ENCODE assay signal across 9 cellular contexts in the genomic region with DNA sequence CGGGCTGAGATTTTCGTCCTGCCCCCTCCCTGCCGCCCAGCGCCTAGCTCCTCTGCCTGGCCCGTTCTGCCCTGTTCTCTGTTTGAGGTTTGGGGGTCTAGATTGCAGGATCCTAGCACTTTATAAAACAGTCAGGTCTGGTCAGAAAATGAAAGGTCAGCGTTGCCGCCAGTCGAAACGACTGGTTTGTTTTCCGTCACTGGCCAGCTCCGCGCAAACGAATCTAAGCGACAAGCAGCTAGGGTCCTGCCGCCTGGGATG. TPM values are rescaled to one million over a fixed set of nuclear protein-coding genes. Genes with fewer than 3 reads are reported as not detected.
DNase-seq lines count a peak whose midpoint lies in the region; ATAC-seq and TF ChIP-seq lines count a peak whose summit lies in the region.
"Had no signal": no experiment of that assay in that cellular context is flagged by ENCODE, and none has a peak within 500 bp of the region (broad histone marks: within the 10 kb centered on the region; RNA-seq: fewer than 3 reads in every experiment).

No MANE protein-coding gene starts in this region.

- H3K9ac ChIP-seq in smooth muscle cell (ENCODE audit: low read depth), result no peak overlapping the region

- H3K27me3 Mint-ChIP-seq in activated CD8-positive, alpha-beta T cell treated with anti-CD3 and anti-CD28 coated beads, Interleukin-2, amount 10 ng/mL, durations not matched to agents 7 days and 5 days (ENCODE audit: low read depth), result no peaks in the 10 kb centered on the region

- H3K27me3 ChIP-seq in H7 (ENCODE audit: control insufficient read depth, insufficient read depth, low read length), result peaks cover 99% of the 10 kb centered on the region
- H3K27me3 ChIP-seq in smooth muscle cell (ENCODE audit: low read depth), result peaks cover 100% of the 10 kb centered on the region

- peak overlapping the region; percentile 91 for H3K27ac Mint-ChIP-seq in activated CD8-positive, alpha-beta T cell treated with anti-CD3 and anti-CD28 coated beads, Interleukin-2, amount 10 ng/mL, durations not matched to agents 7 days and 5 days

- peaks cover 50% of the 10 kb centered on the region for H3K4me1 ChIP-seq in smooth muscle cell (ENCODE audit: low read depth)

- CTCF ChIA-PET in activated CD8-positive, alpha-beta T cell treated with anti-CD3 and anti-CD28 coated beads, Interleukin-2, amount 10 ng/mL, durations not matched to agents 7 days and 5 days (lab: Charles Lee), result interaction anchor here (0.8 to 6.8 kb wide), 17 partner anchors 9 to 182 kb away, joined by 3 to 122 read pairs (median 4); no protein-coding TSS in a partner anchor

- no peak for TF ChIP-seq CTCF in smooth muscle cell (IDR thresholded peaks at IDR 0.05; ENCODE audit: borderline replicate concordance, insufficient read depth, poor library complexity, severe bottlenecking)

- H3K4me3 ChIP-seq in H7 (ENCODE audit: insufficient read depth, low read depth, low read length) (peak overlapping the region; percentile 45; the same call in 1 of the 2 replicates), iPS-18c (ENCODE audit: insufficient read depth, low read depth, low read length) (peak overlapping the region; percentile 56; the same call in 1 of the 2 replicates), smooth muscle cell (peak overlapping the region; percentile 11)

- H3K36me3 ChIP-seq in H7 (replicated peaks; ENCODE audit: control insufficient read depth, insufficient read depth, low read length) (no peaks in the 10 kb centered on the region), smooth muscle cell (ENCODE audit: low read depth) (no peaks in the 10 kb centered on the region)

- peaks cover 11% of the 10 kb centered on the region for H4K20me1 ChIP-seq in smooth muscle cell (ENCODE audit: low read depth)

- H3K9me3 Mint-ChIP-seq in activated CD8-positive, alpha-beta T cell treated with anti-CD3 and anti-CD28 coated beads, Interleukin-2, amount 10 ng/mL, durations not matched to agents 7 days and 5 days (ENCODE audit: insufficient read depth), result no peaks in the 10 kb centered on the region

- H3K79me2 ChIP-seq in smooth muscle cell (ENCODE audit: low read depth), result no peaks in the 10 kb centered on the region

- H3K4me2 ChIP-seq in smooth muscle cell, result peak overlapping the region; percentile 93

- no peak overlapping the region for H2AFZ ChIP-seq in smooth muscle cell (ENCODE audit: low read depth)

- H3K36me3 Mint-ChIP-seq in activated CD8-positive, alpha-beta T cell treated with anti-CD3 and anti-CD28 coated beads, Interleukin-2, amount 10 ng/mL, durations not matched to agents 7 days and 5 days (ENCODE audit: low read depth), result peaks cover 69% of the 10 kb centered on the region

- H3K9me3 ChIP-seq in iPS-18c (ENCODE audit: control insufficient read depth, insufficient read depth, low read length) (peaks cover 4% of the 10 kb centered on the region), smooth muscle cell (replicated peaks; ENCODE audit: low read depth) (no peaks in the 10 kb centered on the region)

- no peaks in the 10 kb centered on the region for H3F3A ChIP-seq in smooth muscle cell (ENCODE audit: low read depth)

- H3K4me3 Mint-ChIP-seq in activated CD8-positive, alpha-beta T cell treated with anti-CD3 and anti-CD28 coated beads, Interleukin-2, amount 10 ng/mL, durations not matched to agents 7 days and 5 days, result peak overlapping the region; percentile 90

- DNase-seq in H7 (no peak), smooth muscle cell (lab: John Stamatoyannopoulos, UW; ENCODE audit: unreplicated experiment) (no peak), activated gamma-delta T cell (lab: John Stamatoyannopoulos, UW) (no peak), 8988T (no peak)
- peak; percentile 30 for DNase-seq in activated CD8-positive, alpha-beta T cell treated with anti-CD3 and anti-CD28 coated beads, Interleukin-2, amount 10 ng/mL, durations not matched to agents 7 days and 5 days
- DNase-seq: NCI-H2171 had no signal

- no peak overlapping the region for H3K27ac ChIP-seq in smooth muscle cell (ENCODE audit: low read depth)

- no peak for ATAC-seq in activated CD8-positive, alpha-beta T cell treated with anti-CD3 and anti-CD28 coated beads, Interleukin-2, amount 10 ng/mL, durations not matched to agents 7 days and 5 days
- ATAC-seq in GM21528 (IDR thresholded peaks at IDR 0.05; ENCODE audit: low FRiP score, unreplicated experiment), result no peak
- no peak for ATAC-seq in activated CD4-positive, CD25-positive, alpha-beta regulatory T cell treated with anti-CD3 and anti-CD28 coated beads, Interleukin-2, amount 50 U/mL, for 24 hours

- peaks cover 49% of the 10 kb centered on the region for H3K4me1 Mint-ChIP-seq in activated CD8-positive, alpha-beta T cell treated with anti-CD3 and anti-CD28 coated beads, Interleukin-2, amount 10 ng/mL, durations not matched to agents 7 days and 5 days (ENCODE audit: low read depth)

- POLR2A ChIA-PET in activated CD8-positive, alpha-beta T cell treated with anti-CD3 and anti-CD28 coated beads, Interleukin-2, amount 10 ng/mL, durations not matched to agents 7 days and 5 days (lab: Charles Lee), result interaction anchor here (0.6 to 9.9 kb wide), 11 partner anchors 8 to 167 kb away, joined by 3 to 230 read pairs (median 6); no protein-coding TSS in a partner anchor

- WGBS in smooth muscle cell (ENCODE audit: low lambda C conversion rate), result 3% methylated on average over 15 of the region's 15 CpGs

RNA-seq across cellular contexts. Expression of gene GFI1, which starts 4.4 kb away (rescaled TPM):
- 0.11 and 0.48 TPM in 2 replicates for total RNA-seq in H7 (2014; rRNA removed; shearing (Covaris generic))
- total RNA-seq in activated CD8-positive, alpha-beta T cell treated with anti-CD3 and anti-CD28 coated beads, Interleukin-2, amount 10 ng/mL, durations not matched to agents 7 days and 5 days, result 10 to 100 TPM; 47.6 to 48.3 TPM
- 0.13 and 0.40 TPM in 2 replicates for total RNA-seq in smooth muscle cell
- polyA plus RNA-seq in smooth muscle cell, result not detected in 2 replicates

Comparison
In these comparisons a context has a peak if more than half of its experiments do, and no peak if none do; other contexts are left out.
1. RNA of gene GFI1, which starts 4.4 kb away (total RNA-seq): 47.6 to 48.3 TPM in activated CD8-positive, alpha-beta T cell treated with anti-CD3 and anti-CD28 coated beads, Interleukin-2, amount 10 ng/mL, durations not matched to agents 7 days and 5 days; 0.11 to 0.48 TPM in H7 and 0.13 to 0.40 TPM in smooth muscle cell; every median in the first group is over 10 times any median in the second.
2. Peak in every context shown above with its lines, with median percentiles within 50 percentile points of each other: H3K4me3 ChIP-seq.